Comparison of ENCODE assay signal across 15 cellular contexts in the genomic region with DNA sequence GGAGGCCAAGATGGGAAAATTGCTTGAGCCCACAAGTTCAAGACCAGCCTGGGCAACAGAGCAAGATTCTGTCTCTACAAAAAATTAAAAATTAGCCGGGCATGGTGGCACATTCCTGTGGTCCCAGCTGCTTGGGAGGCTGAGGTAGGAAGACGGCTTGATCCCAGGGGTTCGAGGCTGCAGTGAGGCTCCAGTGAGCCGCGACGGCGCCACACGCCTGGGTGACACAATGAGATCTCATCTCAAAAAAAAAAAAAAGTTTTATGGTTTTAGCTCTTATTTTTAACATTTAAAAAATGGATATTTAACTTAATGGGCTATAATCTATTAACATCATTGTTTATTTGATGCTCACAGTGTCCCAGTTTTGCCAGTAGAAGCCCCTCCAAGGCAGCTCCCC.
DNase-seq lines count a peak whose midpoint lies in the region; ATAC-seq lines count a peak whose summit lies in the region.
"Had no signal": no experiment of that assay in that cellular context is flagged by ENCODE, and none has a peak within 500 bp of the region (broad histone marks: within the 10 kb centered on the region; RNA-seq: fewer than 3 reads in every experiment).

No MANE protein-coding gene starts in this region.

- no peak for DNase-seq in activated T-cell treated with anti-CD3 and anti-CD28 coated beads, Interleukin-2, amount 50 U/mL, for 72 hours
- DNase-seq in activated T-cell treated with anti-CD3 and anti-CD28 coated beads for 4 hours (no peak), Karpas-422 (no peak), AG08396 (ENCODE audit: low spot score) (no peak)
- DNase-seq in central memory CD8-positive, alpha-beta T cell (ENCODE audit: low spot score in 2 of 2), result no peak
- no peak for DNase-seq in activated naive CD4-positive, alpha-beta T cell treated with Interleukin-2 at 50 U/mL for 16 hours
- DNase-seq: Kasumi-1, MG63, NCI-H1417 treated with DMSO at 0.1 percent for 48 hours, NCI-H187, NCI-H446 treated with DMSO at 0.1 percent for 48 hours had no signal

- no peaks in the 10 kb centered on the region for H4K20me1 ChIP-seq in Karpas-422 (ENCODE audit: insufficient read depth, low read depth, low read length)

- H3K27me3 Mint-ChIP-seq in activated T-cell treated with anti-CD3 and anti-CD28 coated beads, Interleukin-2, amount 50 U/mL, for 72 hours (ENCODE audit: low read depth), result no peaks in the 10 kb centered on the region
- H3K27me3 Mint-ChIP-seq in central memory CD8-positive, alpha-beta T cell, result no peaks in the 10 kb centered on the region

- peaks cover 70% of the 10 kb centered on the region for H3K4me1 ChIP-seq in Karpas-422 (ENCODE audit: low read length)

- peaks cover 0 to 2% of the 10 kb centered on the region in 2 donors for H3K36me3 Mint-ChIP-seq in activated T-cell treated with anti-CD3 and anti-CD28 coated beads, Interleukin-2, amount 50 U/mL, for 72 hours (ENCODE audit: insufficient read depth in 2 of 2)
- peaks cover 16% of the 10 kb centered on the region for H3K36me3 Mint-ChIP-seq in central memory CD8-positive, alpha-beta T cell (ENCODE audit: insufficient read depth)

- H3K27ac ChIP-seq in Karpas-422 (ENCODE audit: low read length), result peak overlapping the region; percentile 77
- H3K27ac ChIP-seq: SJSA1 had no signal

- H3K4me3 ChIP-seq in Karpas-422 (ENCODE audit: low read length), result no peak overlapping the region
- H3K4me3 ChIP-seq: MG63, SJSA1 had no signal

- H3K36me3 ChIP-seq in Karpas-422 (ENCODE audit: insufficient read depth, low read length), result peaks cover 12% of the 10 kb centered on the region; the same call in 1 of the 2 replicates
- H3K36me3 ChIP-seq: MG63, SJSA1 had no signal

- no peak overlapping the region for H3K9ac ChIP-seq in Karpas-422 (ENCODE audit: low read length)

- H3K9me3 Mint-ChIP-seq in activated T-cell treated with anti-CD3 and anti-CD28 coated beads, Interleukin-2, amount 50 U/mL, for 72 hours, result no peaks in the 10 kb centered on the region
- no peaks in the 10 kb centered on the region for H3K9me3 Mint-ChIP-seq in central memory CD8-positive, alpha-beta T cell

- no peaks in the 10 kb centered on the region for H3K9me3 ChIP-seq in Karpas-422 (ENCODE audit: low read length)
- H3K9me3 ChIP-seq: MG63, SJSA1 had no signal

- H2AFZ ChIP-seq in Karpas-422 (ENCODE audit: low read length), result no peak overlapping the region

- peaks cover 61% of the 10 kb centered on the region for H3K79me2 ChIP-seq in Karpas-422 (ENCODE audit: low read length)

- no peak overlapping the region for H3K4me3 Mint-ChIP-seq in activated T-cell treated with anti-CD3 and anti-CD28 coated beads, Interleukin-2, amount 50 U/mL, for 72 hours
- no peak overlapping the region for H3K4me3 Mint-ChIP-seq in central memory CD8-positive, alpha-beta T cell

- H3K4me2 ChIP-seq in Karpas-422 (ENCODE audit: low read depth, low read length, poor library complexity, severe bottlenecking), result no peak overlapping the region

- no peaks in the 10 kb centered on the region for H3K9me2 ChIP-seq in Karpas-422 (replicated peaks; ENCODE audit: insufficient read depth, low read length)

- H3K27me3 ChIP-seq in Karpas-422 (ENCODE audit: low read length), result no peaks in the 10 kb centered on the region
- H3K27me3 ChIP-seq: MG63, SJSA1 had no signal

- peak overlapping the region; percentile 64 for H3K27ac Mint-ChIP-seq in activated T-cell treated with anti-CD3 and anti-CD28 coated beads, Interleukin-2, amount 50 U/mL, for 72 hours
- peak overlapping the region; percentile 25 for H3K27ac Mint-ChIP-seq in central memory CD8-positive, alpha-beta T cell (ENCODE audit: low read depth)

- ATAC-seq in activated T-cell treated with anti-CD3 and anti-CD28 coated beads, Interleukin-2, amount 50 U/mL, for 72 hours (replicated peaks in 1 of 2), result no peak
- no peak for ATAC-seq in central memory CD8-positive, alpha-beta T cell (replicated peaks; ENCODE audit: extremely low read depth, poor library complexity, severe bottlenecking)
- no peak for ATAC-seq in HG02798 (IDR thresholded peaks at IDR 0.05; ENCODE audit: poor library complexity, unreplicated experiment)
- ATAC-seq: HCT116, Right ventricle myocardium inferior had no signal

- H3K4me1 Mint-ChIP-seq in activated T-cell treated with anti-CD3 and anti-CD28 coated beads, Interleukin-2, amount 50 U/mL, for 72 hours (ENCODE audit: low read depth), result peaks cover 43% of the 10 kb centered on the region
- peaks cover 60% of the 10 kb centered on the region for H3K4me1 Mint-ChIP-seq in central memory CD8-positive, alpha-beta T cell
